Comparison of ENCODE assay signal across 8 cellular contexts in genomic region chr17:50150354-50151040, GRCh38. TPM values are rescaled to one million over a fixed set of nuclear protein-coding genes. Genes with fewer than 3 reads are reported as not detected.
DNase-seq lines count a peak whose midpoint lies in the region; ATAC-seq and TF ChIP-seq lines count a peak whose summit lies in the region.

Gene PPP1R9B (minus strand): TSS chr17:50150677. CDS start chr17:50150513, 164 bp downstream.

- H3K4me1 ChIP-seq in DND-41 (ENCODE audit: insufficient read depth, low read length) (peaks cover 58% of the 10 kb centered on the region), NT2/D1 (ENCODE audit: insufficient read depth, insufficient read length) (peaks cover 40% of the 10 kb centered on the region)

- peak within 1 kb of the TSS; percentile 80 for H3K27ac ChIP-seq in DND-41 (ENCODE audit: low read length)

- peaks cover 0 to 2% (median 0%) of the 10 kb centered on the region in 7 donors for H3K9me3 Mint-ChIP-seq in naive B cell

- in situ Hi-C loops in endometrial microvascular endothelial cells (cut with HindIII; ENCODE audit: inconsistent ontology term, low pct_unique_long_range_greater_than_20kb, low sequenced_read_pairs), result no loop called here
- in situ Hi-C loops in GM13976 (cut with MboI; ENCODE audit: low sequenced_read_pairs, unreplicated experiment), result no loop called here

- peaks cover 32 to 44% (median 40%) of the 10 kb centered on the region in 3 donors for H3K4me1 Mint-ChIP-seq in naive B cell

- peaks cover 40% of the 10 kb centered on the region for H4K20me1 ChIP-seq in DND-41 (ENCODE audit: insufficient read depth, low read length)

- H3K79me2 ChIP-seq in DND-41 (ENCODE audit: insufficient read depth, low read length), result peaks cover 46% of the 10 kb centered on the region

- H3K36me3 ChIP-seq in DND-41 (ENCODE audit: insufficient read depth, low read length), result peaks cover 14% of the 10 kb centered on the region
- peaks cover 22% of the 10 kb centered on the region for H3K36me3 ChIP-seq in NT2/D1 (ENCODE audit: insufficient read depth, insufficient read length, low read length)

- ATAC-seq in DND-41 (ENCODE audit: insufficient read depth, low read depth) (peak; percentile 16; the same call in 2 of the 3 replicates), naive B cell (ENCODE audit: low read depth in 2 of 2) (peak in 1 of 2 donors; percentile 0)

- H3K36me3 Mint-ChIP-seq in naive B cell, result peaks cover 0 to 14% of the 10 kb centered on the region in 2 donors

- DNase-seq in DND-41, result no peak
- no peak for DNase-seq in NT2/D1 (ENCODE audit: low read depth, low spot score)
- DNase-seq in naive B cell, result no peak
- DNase-seq in NCI-H510A treated with DMSO at 0.1 percent for 48 hours (lab: John Stamatoyannopoulos, UW), result no peak
- DNase-seq in GM13976 (ENCODE audit: low spot score), result no peak
- no peak for DNase-seq in KG1 (lab: John Stamatoyannopoulos, UW)
- DNase-seq in DMS79 (lab: John Stamatoyannopoulos, UW), result no peak

- peak within 1 kb of the TSS; percentile 93 for H2AFZ ChIP-seq in DND-41 (ENCODE audit: low read depth, low read length)

- H3K4me2 ChIP-seq in DND-41 (ENCODE audit: insufficient read depth, low read length), result peak within 1 kb of the TSS; percentile 88

- H3K9me3 ChIP-seq in DND-41 (ENCODE audit: insufficient read depth, low read length, severe bottlenecking), result no peaks in the 10 kb centered on the region
- no peaks in the 10 kb centered on the region for H3K9me3 ChIP-seq in NT2/D1 (ENCODE audit: insufficient read depth, low read length)

- TF ChIP-seq CTCF in DND-41 (IDR thresholded peaks at IDR 0.05; ENCODE audit: borderline replicate concordance, extremely low read depth, low read length, poor library complexity, severe bottlenecking) (no peak), GM13976 (IDR thresholded peaks at IDR 0.05; ENCODE audit: borderline replicate concordance, control extremely low read depth, extremely low read depth, insufficient read depth, missing control alignments) (no peak)

- H3K27me3 ChIP-seq in DND-41 (ENCODE audit: insufficient read depth, low read length, poor library complexity) (no peaks in the 10 kb centered on the region), NT2/D1 (ENCODE audit: insufficient read depth, insufficient read length) (no peaks in the 10 kb centered on the region)

- peak within 1 kb of the TSS; percentile 89 for H3K9ac ChIP-seq in DND-41 (ENCODE audit: low read depth, low read length)
- peak within 1 kb of the TSS; percentile 95 for H3K9ac ChIP-seq in NT2/D1 (ENCODE audit: insufficient read length, low read depth)

- H3K4me3 ChIP-seq in DND-41 (ENCODE audit: low read depth in 1 of 2, low read length in 2 of 2), result peak within 1 kb of the TSS; percentile 58 to 72
- H3K4me3 ChIP-seq in NT2/D1 (ENCODE audit: insufficient read length, low read depth), result peak within 1 kb of the TSS; percentile 78

- peak within 1 kb of the TSS; percentile 86 to 100 (median 96) for H3K4me3 Mint-ChIP-seq in naive B cell

- no peaks in the 10 kb centered on the region for H3K27me3 Mint-ChIP-seq in naive B cell

- H3K27ac Mint-ChIP-seq in naive B cell, result peak within 1 kb of the TSS; percentile 77 to 99 (median 96)

RNA-seq across cellular contexts. Expression of gene PPP1R9B, which starts in this region (rescaled TPM):
- 28.3 TPM for total RNA-seq in endometrial microvascular endothelial cells (ENCODE audit: inconsistent ontology term)
- 1 to 10 TPM in 5 of 6 donors, under 1 TPM in 1; 0.55 to 3.5 (median 2.3) TPM for polyA plus RNA-seq in naive B cell (ENCODE audit: low read depth in 6 of 6)
